ENCODE assay signal across 3 cellular contexts in genomic region chr16:75971334-75971733, GRCh38.
TF ChIP-seq lines count a peak whose summit lies in the region.

No MANE protein-coding gene starts in this region.

TF ChIP-seq in HepG2, 621 proteins besides CTCF, POLR2A, EP300 and RAD21:
- TF ChIP-seq CEBPB (IDR thresholded peaks at IDR 0.05; ENCODE audit: borderline replicate concordance, low read depth, low read length) = peak; percentile 66
- TF ChIP-seq MEIS2 (CRISPR knock-in tag; IDR thresholded peaks at IDR 0.05) = no peak

TF ChIP-seq in IMR-90, 13 proteins besides CTCF, POLR2A, EP300 and RAD21:
- TF ChIP-seq CHD1 (IDR thresholded peaks at IDR 0.05; ENCODE audit: low read depth, low read length) (no peak), CEBPB (IDR thresholded peaks at IDR 0.05; ENCODE audit: low read depth, low read length) (peak; percentile 67; the same call in 1 of the 2 replicates), BHLHE40 (IDR thresholded peaks at IDR 0.05; ENCODE audit: low read depth, low read length) (no peak), SMC3 (IDR thresholded peaks at IDR 0.05; ENCODE audit: low read depth, low read length) (no peak)

TF ChIP-seq in K562, 482 proteins besides CTCF, POLR2A, EP300 and RAD21:
- TF ChIP-seq CEBPG (CRISPR knock-in tag; IDR thresholded peaks at IDR 0.05) = no peak
- peak in 1 of 2 experiments; percentile 78; a peak in 2 of 4 replicates for TF ChIP-seq CEBPG (tag; conservative IDR thresholded peaks at IDR 0.05 in 1 of 2, IDR thresholded peaks at IDR 0.05 in 1 of 2)
- TF ChIP-seq ZFX (CRISPR knock-in tag; IDR thresholded peaks at IDR 0.05) = no peak
- TF ChIP-seq TEAD4 (IDR thresholded peaks at IDR 0.05; ENCODE audit: low read length) = no peak
- no peak for TF ChIP-seq TEAD4 (CRISPR knock-in tag; IDR thresholded peaks at IDR 0.05; ENCODE audit: borderline replicate concordance)
- no peak for TF ChIP-seq ZBTB17 (CRISPR knock-in tag; IDR thresholded peaks at IDR 0.05)
- 0 out of 2 replicates have a peak, but pooled peaks have one; percentile 40 for TF ChIP-seq CEBPB (tag; IDR thresholded peaks at IDR 0.05)
